Comparison of ENCODE assay signal across 22 cellular contexts in genomic region chr13:112845511-112846144, GRCh38.
"Had no signal": no experiment of that assay in that cellular context is flagged by ENCODE, and none has a peak within 500 bp of the region (broad histone marks: within the 10 kb centered on the region; RNA-seq: fewer than 3 reads in every experiment).

No MANE protein-coding gene starts in this region.

- H3K36me3 ChIP-seq: colonic mucosa had no signal

- H3K4me3 ChIP-seq: colonic mucosa, esophagus muscularis mucosa, gastroesophageal sphincter, heart right ventricle, left ventricle myocardium inferior, lower lobe of right lung, pancreas, right lobe of liver, testis, tibial artery had no signal

- H3K27ac ChIP-seq: colonic mucosa, esophagus muscularis mucosa, foreskin keratinocyte, gastroesophageal sphincter, heart right ventricle, left ventricle myocardium inferior, lower lobe of right lung, neutrophil, pancreas, right lobe of liver, testis, tibial artery had no signal

- H3K4me1 ChIP-seq: colonic mucosa, foreskin keratinocyte, gastroesophageal sphincter, lower lobe of right lung, pancreas, right lobe of liver had no signal

- ATAC-seq: foreskin keratinocyte; gastroesophageal sphincter; heart right ventricle; left colon; lower lobe of right lung; natural killer cell; pancreas; right lobe of liver; stimulated activated memory B cell treated with anti-CD40 and anti-IgM and Interleukin-4, amounts not matched to agents 10 μg/mL and 1 μg/mL and 100 μg/mL, for 72 hours; stimulated activated naive CD8-positive, alpha-beta T cell treated with anti-CD3 and anti-CD28 coated beads, Interleukin-15, Interleukin-2, amounts not matched to agents 100 U/mL and 50 U/mL, for 24 hours had no signal

- H3K27me3 ChIP-seq: colonic mucosa, esophagus muscularis mucosa, foreskin keratinocyte, gastroesophageal sphincter, heart right ventricle, neutrophil, pancreas, right lobe of liver, testis, tibial artery had no signal

- H3K9me3 ChIP-seq: colonic mucosa, lower lobe of right lung, pancreas, right lobe of liver, testis had no signal

- DNase-seq: colonic mucosa; effector CD8-positive, alpha-beta T cell; endodermal cell; foreskin keratinocyte; heart right ventricle; hippocampal formation; kidney glomerular epithelial cell; left colon; left ventricle myocardium inferior; lower lobe of right lung; natural killer cell; pancreas; right lobe of liver; stimulated activated CD4-positive, alpha-beta T cell treated with anti-CD3 and anti-CD28 coated beads, Interleukin-4, amount 100 ng/mL, for 4 hours; stimulated activated naive CD8-positive, alpha-beta T cell treated with anti-CD3 and anti-CD28 coated beads, Interleukin-15, Interleukin-2, amounts not matched to agents 100 U/mL and 50 U/mL, for 24 hours; substantia nigra; testis; tibial artery had no signal
